ENCODE assay signal across 22 cellular contexts in the genomic region with DNA sequence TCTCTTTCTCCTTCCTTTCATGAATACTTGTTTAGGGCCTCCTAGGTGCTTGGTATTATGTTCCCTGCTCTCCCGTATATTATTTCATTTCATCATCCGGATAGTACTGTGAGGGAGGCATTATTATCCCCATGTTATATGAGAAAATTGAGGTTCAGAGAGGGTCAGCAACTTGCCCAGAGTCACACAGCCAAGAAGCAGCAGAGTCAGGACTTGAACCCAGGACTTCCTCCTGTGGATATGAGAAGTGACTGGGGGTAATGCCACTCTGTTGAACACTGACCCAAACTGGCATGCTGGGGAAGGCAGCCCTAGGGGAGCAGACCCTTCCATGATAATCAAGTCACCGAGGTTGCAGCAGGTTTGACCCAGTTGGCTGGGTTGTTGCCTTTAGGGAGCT. TPM values are rescaled to one million over a fixed set of nuclear protein-coding genes. Genes with fewer than 3 reads are reported as not detected.
DNase-seq lines count a peak whose midpoint lies in the region; ATAC-seq and TF ChIP-seq lines count a peak whose summit lies in the region.
"Had no signal": no experiment of that assay in that cellular context is flagged by ENCODE, and none has a peak within 500 bp of the region (broad histone marks: within the 10 kb centered on the region; RNA-seq: fewer than 3 reads in every experiment).

No MANE protein-coding gene starts in this region.

- peaks cover 22% of the 10 kb centered on the region for H3K27me3 Mint-ChIP-seq in activated naive CD4-positive, alpha-beta T cell treated with anti-CD3 and anti-CD28 coated beads, Interleukin-2, amount 10 ng/mL, durations not matched to agents 7 days and 5 days
- no peaks in the 10 kb centered on the region for H3K27me3 Mint-ChIP-seq in naive thymus-derived CD4-positive, alpha-beta T cell

- no peak overlapping the region for H3K9ac ChIP-seq in BLaER1
- H3K9ac ChIP-seq: SK-N-SH had no signal

- H4K20me1 ChIP-seq in BLaER1: no peaks in the 10 kb centered on the region

- POLR2A ChIA-PET in HEK293 (lab: Yijun Ruan, JAX): no interaction called here
- POLR2A ChIA-PET in naive thymus-derived CD4-positive, alpha-beta T cell (lab: Charles Lee): interaction anchor here (3.5 kb wide), 1 partner anchor 44 kb away, joined by 16 read pairs; the partner anchor contains the start of gene ZFYVE27

- no peaks in the 10 kb centered on the region for H3K9me3 Mint-ChIP-seq in activated naive CD4-positive, alpha-beta T cell treated with anti-CD3 and anti-CD28 coated beads, Interleukin-2, amount 10 ng/mL, durations not matched to agents 7 days and 5 days
- H3K9me3 Mint-ChIP-seq in naive thymus-derived CD4-positive, alpha-beta T cell: no peaks in the 10 kb centered on the region

- peak overlapping the region; percentile 88; the same call in 1 of the 2 replicates for H3K4me2 ChIP-seq in BLaER1
- H3K4me2 ChIP-seq: SK-N-SH had no signal

- ATAC-seq in naive thymus-derived CD4-positive, alpha-beta T cell: no peak
- ATAC-seq in psoas muscle (no peak), left lung (no peak)

- 93 to 97% (median 93%) methylated on average over 3 of the region's 3 CpGs for WGBS in psoas muscle, 3 donors

- H3K4me1 ChIP-seq in BLaER1 (peaks cover 56% of the 10 kb centered on the region), HEK293 (ENCODE audit: control insufficient read depth, insufficient read depth, low read length) (peaks cover 10% of the 10 kb centered on the region; the same call in 1 of the 2 replicates), psoas muscle (no peaks in the 10 kb centered on the region), left lung (peaks cover 0 to 9% of the 10 kb centered on the region in 2 donors)
- peaks cover 9 to 32% of the 10 kb centered on the region in 2 donors for H3K4me1 ChIP-seq in naive thymus-derived CD4-positive, alpha-beta T cell (ENCODE audit: control insufficient read depth in 2 of 2, insufficient read depth in 2 of 2, low read length in 2 of 2)

- intact Hi-C loops in naive thymus-derived CD4-positive, alpha-beta T cell (cut with micrococcal nuclease): no loop called here
- intact Hi-C loops in psoas muscle (cut with DNase I) (loop anchor here in 1 of 2 donors (10.0 kb wide), 1 partner anchor 245 kb away; no protein-coding TSS in a partner anchor), left lung (cut with DNase I) (no loop called here)

- CTCF ChIA-PET in activated naive CD4-positive, alpha-beta T cell treated with anti-CD3 and anti-CD28 coated beads, Interleukin-2, amount 10 ng/mL, durations not matched to agents 7 days and 5 days (lab: Charles Lee): interaction anchor here (2.3 kb wide), 1 partner anchor 12 kb away, joined by 21 read pairs; no protein-coding TSS in a partner anchor
- CTCF ChIA-PET in HEK293 (lab: Yijun Ruan, JAX): interaction anchor here (4.5 kb wide), 1 partner anchor 11 kb away, joined by 29 read pairs; no protein-coding TSS in a partner anchor
- CTCF ChIA-PET in naive thymus-derived CD4-positive, alpha-beta T cell (lab: Charles Lee): interaction anchor here (0.7 to 6.1 kb wide), 6 partner anchors 11 to 89 kb away, joined by 3 to 26 read pairs (median 5); no protein-coding TSS in a partner anchor

- TF ChIP-seq CTCF in HEK293 (tag by site-specific recombination; IDR thresholded peaks at IDR 0.05) (no peak), psoas muscle (IDR thresholded peaks at IDR 0.05) (no peak), left lung (IDR thresholded peaks at IDR 0.05) (no peak)

- no peak overlapping the region for H3K4me3 Mint-ChIP-seq in activated naive CD4-positive, alpha-beta T cell treated with anti-CD3 and anti-CD28 coated beads, Interleukin-2, amount 10 ng/mL, durations not matched to agents 7 days and 5 days
- H3K4me3 Mint-ChIP-seq in naive thymus-derived CD4-positive, alpha-beta T cell: peak overlapping the region in 6 of 10 donors; percentile 12 to 81 (median 60)

- no peak for DNase-seq in activated naive CD4-positive, alpha-beta T cell treated with anti-CD3 and anti-CD28 coated beads, Interleukin-2, amount 10 ng/mL, durations not matched to agents 7 days and 5 days
- DNase-seq in activated naive CD4-positive, alpha-beta T cell (lab: John Stamatoyannopoulos, UW): no peak
- DNase-seq in naive thymus-derived CD4-positive, alpha-beta T cell: no peak
- DNase-seq in psoas muscle: no peak
- no peak for DNase-seq in left lung
- DNase-seq in NCI-H146 (lab: John Stamatoyannopoulos, UW): no peak
- DNase-seq: 8988T, DMS153, DND-41, H7, KG1, MG63, NCI-H1105 treated with DMSO at 0.1 percent for 48 hours, NCI-H2029, NCI-H446, NCI-H524 treated with DMSO at 0.1 percent for 48 hours, NCI-H774, SIG-M5, SK-N-SH had no signal

- peaks cover 31% of the 10 kb centered on the region for H3K4me1 Mint-ChIP-seq in activated naive CD4-positive, alpha-beta T cell treated with anti-CD3 and anti-CD28 coated beads, Interleukin-2, amount 10 ng/mL, durations not matched to agents 7 days and 5 days
- H3K4me1 Mint-ChIP-seq in naive thymus-derived CD4-positive, alpha-beta T cell: peaks cover 8 to 39% (median 38%) of the 10 kb centered on the region in 7 donors

- H3K9me3 ChIP-seq in BLaER1: no peaks in the 10 kb centered on the region
- no peaks in the 10 kb centered on the region for H3K9me3 ChIP-seq in HEK293 (ENCODE audit: control insufficient read depth, insufficient read depth, low read depth, low read length)
- no peaks in the 10 kb centered on the region for H3K9me3 ChIP-seq in naive thymus-derived CD4-positive, alpha-beta T cell (ENCODE audit: control insufficient read depth in 2 of 3, low read length in 3 of 3)
- H3K9me3 ChIP-seq in psoas muscle: no peaks in the 10 kb centered on the region
- no peaks in the 10 kb centered on the region for H3K9me3 ChIP-seq in left lung
- H3K9me3 ChIP-seq: BLaER1 treated with 17β-estradiol and CSF1 and Interleukin-3, amounts not matched to agents 10 nM and 100 nM; MG63; SK-N-SH had no signal

- no peak overlapping the region for H3K27ac ChIP-seq in BLaER1
- no peak overlapping the region for H3K27ac ChIP-seq in HEK293 (ENCODE audit: extremely low read depth, low read depth, low read length)
- H3K27ac ChIP-seq in naive thymus-derived CD4-positive, alpha-beta T cell (ENCODE audit: low read depth, low read length): no peak overlapping the region
- no peak overlapping the region for H3K27ac ChIP-seq in psoas muscle
- no peak overlapping the region for H3K27ac ChIP-seq in left lung

- H3K27me3 ChIP-seq in BLaER1 (0 out of 2 replicates have a peak, but pooled peaks cover 1% of the 10 kb centered on the region), psoas muscle (ENCODE audit: insufficient read depth in 3 of 3, low read length in 2 of 3) (no peaks in the 10 kb centered on the region), left lung (peaks cover 0 to 3% of the 10 kb centered on the region in 2 donors)
- H3K27me3 ChIP-seq in naive thymus-derived CD4-positive, alpha-beta T cell (ENCODE audit: control insufficient read depth in 2 of 2, insufficient read depth in 2 of 2, low read length in 2 of 2): no peaks in the 10 kb centered on the region
- H3K27me3 ChIP-seq: MG63 had no signal

- H3K27ac Mint-ChIP-seq in activated naive CD4-positive, alpha-beta T cell treated with anti-CD3 and anti-CD28 coated beads, Interleukin-2, amount 10 ng/mL, durations not matched to agents 7 days and 5 days: peak overlapping the region; percentile 14
- H3K27ac Mint-ChIP-seq in naive thymus-derived CD4-positive, alpha-beta T cell: peak overlapping the region in 8 of 9 donors; percentile 4 to 99 (median 88)

- H3K4me3 ChIP-seq in BLaER1 (no peak overlapping the region), HEK293 (ENCODE audit: low read depth, low read length) (no peak overlapping the region), psoas muscle (no peak overlapping the region), left lung (no peak overlapping the region)
- no peak overlapping the region for H3K4me3 ChIP-seq in naive thymus-derived CD4-positive, alpha-beta T cell (ENCODE audit: low read length)
- H3K4me3 ChIP-seq: BLaER1 treated with 17β-estradiol and CSF1 and Interleukin-3, amounts not matched to agents 10 nM and 100 nM; MG63 had no signal

- no peaks in the 10 kb centered on the region for H3K36me3 Mint-ChIP-seq in activated naive CD4-positive, alpha-beta T cell treated with anti-CD3 and anti-CD28 coated beads, Interleukin-2, amount 10 ng/mL, durations not matched to agents 7 days and 5 days
- no peaks in the 10 kb centered on the region for H3K36me3 Mint-ChIP-seq in naive thymus-derived CD4-positive, alpha-beta T cell

- H3K36me3 ChIP-seq in BLaER1: no peaks in the 10 kb centered on the region
- H3K36me3 ChIP-seq in HEK293 (ENCODE audit: control insufficient read depth in 2 of 2, insufficient read depth in 1 of 2, low read length in 2 of 2): no peaks in the 10 kb centered on the region
- H3K36me3 ChIP-seq in naive thymus-derived CD4-positive, alpha-beta T cell (ENCODE audit: control insufficient read depth in 2 of 3, insufficient read depth in 3 of 3, low read length in 3 of 3): no peaks in the 10 kb centered on the region
- no peaks in the 10 kb centered on the region for H3K36me3 ChIP-seq in psoas muscle (ENCODE audit: insufficient read depth in 1 of 2, low read depth in 1 of 2)
- no peaks in the 10 kb centered on the region for H3K36me3 ChIP-seq in left lung
- H3K36me3 ChIP-seq: BLaER1 treated with 17β-estradiol and CSF1 and Interleukin-3, amounts not matched to agents 10 nM and 100 nM; MG63 had no signal

TF ChIP-seq in HEK293, 187 proteins besides CTCF, POLR2A, EP300 and RAD21 (continues in another document):
- TF ChIP-seq KLF16 (tag by site-specific recombination; IDR thresholded peaks at IDR 0.05) (no peak), ZNF768 (tag by site-specific recombination; IDR thresholded peaks at IDR 0.05) (peak; percentile 90; the same call in 1 of the 2 replicates)

RNA-seq across cellular contexts. Expression of gene SFRP5, which starts 8.2 kb away (rescaled TPM):
- total RNA-seq in naive thymus-derived CD4-positive, alpha-beta T cell: under 1 TPM in 2 of 5 experiments, not detected in 3; 0.43 to 0.46 TPM
- 1 to 10 TPM in 1 of 2 donors, not detected in 1; 1.0 TPM for polyA plus RNA-seq in naive thymus-derived CD4-positive, alpha-beta T cell
- under 1 TPM in 2 of 4 donors, not detected in 2; 0.16 to 0.30 TPM for total RNA-seq in psoas muscle
- under 1 TPM; 0.47 to 0.73 (median 0.69) TPM for polyA plus RNA-seq in psoas muscle
- total RNA-seq in left lung: 1 to 10 TPM in 1 of 2 donors, under 1 TPM in 1; 0.24 to 1.9 TPM
- polyA plus RNA-seq: SK-N-SH had no signal

RNA-seq across cellular contexts. Expression of gene ZFYVE27, which starts 43.0 kb away (rescaled TPM):
- 10 to 100 TPM; 31.0 to 68.8 (median 61.8) TPM for total RNA-seq in naive thymus-derived CD4-positive, alpha-beta T cell
- polyA plus RNA-seq in naive thymus-derived CD4-positive, alpha-beta T cell: 10 to 100 TPM; 32.9 to 41.0 TPM
- total RNA-seq in psoas muscle (10 to 100 TPM in 3 of 4 donors, 1 to 10 TPM in 1; 9.8 to 15.1 (median 12.1) TPM), left lung (10 to 100 TPM; 20.6 to 23.2 TPM)
- polyA plus RNA-seq in psoas muscle: 10 to 100 TPM in 2 of 3 donors, 1 to 10 TPM in 1; 8.3 to 20.1 (median 14.9) TPM
